Comparison of ENCODE assay signal across 26 cellular contexts in the genomic region with DNA sequence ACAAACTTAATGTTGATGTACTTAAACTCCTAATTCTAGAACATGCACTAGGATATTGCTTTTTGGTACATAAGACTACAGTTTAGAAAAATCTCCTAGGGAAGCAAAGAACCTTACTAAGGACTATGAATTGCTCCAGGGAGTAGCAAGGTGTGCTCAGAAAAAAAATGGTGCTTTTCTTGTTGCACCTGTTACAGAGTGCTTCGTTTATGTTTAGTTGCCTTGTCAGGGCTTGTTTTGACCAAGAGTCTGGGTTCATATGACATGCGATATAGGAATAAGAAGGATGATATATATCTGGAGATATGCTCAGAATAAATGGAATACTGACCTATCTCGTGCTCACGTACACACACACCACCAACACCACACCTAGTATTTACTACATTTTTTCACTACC.
"Had no signal": no experiment of that assay in that cellular context is flagged by ENCODE, and none has a peak within 500 bp of the region (broad histone marks: within the 10 kb centered on the region; RNA-seq: fewer than 3 reads in every experiment).

No MANE protein-coding gene starts in this region.

- DNase-seq: naive thymus-derived CD4-positive, alpha-beta T cell; natural killer cell; occipital lobe; pancreas; psoas muscle; right cardiac atrium; right lobe of liver; sigmoid colon; small intestine; stimulated activated CD4-positive, alpha-beta T cell treated with anti-CD3 and anti-CD28 coated beads, Interleukin-15, amount 100 ng/mL, for 24 hours; stimulated activated CD4-positive, alpha-beta T cell treated with anti-CD3 and anti-CD28 coated beads, Interleukin-2, amount 100 ng/mL, for 24 hours; stimulated activated CD4-positive, alpha-beta T cell treated with anti-CD3 and anti-CD28 coated beads, Interleukin-2, amount 100 ng/mL, for 48 hours; stimulated activated CD4-positive, alpha-beta T cell treated with anti-CD3 and anti-CD28 coated beads, Interleukin-4, amount 100 ng/mL, for 24 hours; stimulated activated naive B cell treated with anti-CD40 and anti-IgM and Interleukin-4, amounts not matched to agents 10 μg/mL and 1 μg/mL and 100 μg/mL, for 72 hours; stimulated activated naive CD4-positive, alpha-beta T cell treated with Interleukin-2 at 50 U/mL for 16 hours; stomach; thyroid gland; upper lobe of right lung; uterus had no signal

- H3K9me3 Mint-ChIP-seq: natural killer cell; nephron; neural progenitor cell; stimulated activated effector memory CD8-positive, alpha-beta T cell treated with anti-CD3 and anti-CD28 coated beads, Interleukin-12 subunit alpha, Interleukin-12 subunit beta, amount 100 ng/mL, for 72 hours; stimulated activated naive CD8-positive, alpha-beta T cell treated with anti-CD3 and anti-CD28 coated beads, Interleukin-15, Interleukin-2, amounts not matched to agents 100 ng/mL and 50 ng/mL, for 24 hours had no signal

- H3K36me3 Mint-ChIP-seq: natural killer cell; neural progenitor cell; stimulated activated effector memory CD8-positive, alpha-beta T cell treated with anti-CD3 and anti-CD28 coated beads, Interleukin-12 subunit alpha, Interleukin-12 subunit beta, amount 100 ng/mL, for 72 hours; stimulated activated naive B cell treated with anti-CD40 and anti-IgM and Interleukin-4, amounts not matched to agents 10 μg/mL and 1 μg/mL and 100 μg/mL, for 72 hours had no signal

- H3K27me3 Mint-ChIP-seq: progenitor cell of endocrine pancreas; stimulated activated naive CD8-positive, alpha-beta T cell treated with anti-CD3 and anti-CD28 coated beads, Interleukin-15, Interleukin-2, amounts not matched to agents 100 ng/mL and 50 ng/mL, for 24 hours had no signal

- ATAC-seq: naive thymus-derived CD4-positive, alpha-beta T cell; natural killer cell; pancreas; psoas muscle; right cardiac atrium; right lobe of liver; stimulated activated effector memory CD8-positive, alpha-beta T cell treated with anti-CD3 and anti-CD28 coated beads, Interleukin-12 subunit alpha, Interleukin-12 subunit beta, amount 100 ng/mL, for 72 hours; stimulated activated naive B cell treated with anti-CD40 and anti-IgM and Interleukin-4, amounts not matched to agents 10 μg/mL and 1 μg/mL and 100 μg/mL, for 72 hours; upper lobe of right lung had no signal

- H3K27ac Mint-ChIP-seq: naive thymus-derived CD4-positive, alpha-beta T cell; natural killer cell; nephron; neural progenitor cell; progenitor cell of endocrine pancreas; stimulated activated effector memory CD8-positive, alpha-beta T cell treated with anti-CD3 and anti-CD28 coated beads, Interleukin-12 subunit alpha, Interleukin-12 subunit beta, amount 100 ng/mL, for 72 hours; stimulated activated naive B cell treated with anti-CD40 and anti-IgM and Interleukin-4, amounts not matched to agents 10 μg/mL and 1 μg/mL and 100 μg/mL, for 72 hours; stimulated activated naive CD8-positive, alpha-beta T cell treated with anti-CD3 and anti-CD28 coated beads, Interleukin-15, Interleukin-2, amounts not matched to agents 100 ng/mL and 50 ng/mL, for 24 hours had no signal

- H3K27ac ChIP-seq: neural progenitor cell, pancreas, psoas muscle, right lobe of liver, sigmoid colon, stomach, thoracic aorta, thyroid gland, tibial nerve, upper lobe of right lung, uterus had no signal

- H3K4me3 Mint-ChIP-seq: naive thymus-derived CD4-positive, alpha-beta T cell; natural killer cell; nephron; neural progenitor cell; stimulated activated effector memory CD8-positive, alpha-beta T cell treated with anti-CD3 and anti-CD28 coated beads, Interleukin-12 subunit alpha, Interleukin-12 subunit beta, amount 100 ng/mL, for 72 hours; stimulated activated naive B cell treated with anti-CD40 and anti-IgM and Interleukin-4, amounts not matched to agents 10 μg/mL and 1 μg/mL and 100 μg/mL, for 72 hours; stimulated activated naive CD8-positive, alpha-beta T cell treated with anti-CD3 and anti-CD28 coated beads, Interleukin-15, Interleukin-2, amounts not matched to agents 100 ng/mL and 50 ng/mL, for 24 hours had no signal

- H3K4me1 Mint-ChIP-seq: natural killer cell, neural progenitor cell had no signal
